In the genomic region with DNA sequence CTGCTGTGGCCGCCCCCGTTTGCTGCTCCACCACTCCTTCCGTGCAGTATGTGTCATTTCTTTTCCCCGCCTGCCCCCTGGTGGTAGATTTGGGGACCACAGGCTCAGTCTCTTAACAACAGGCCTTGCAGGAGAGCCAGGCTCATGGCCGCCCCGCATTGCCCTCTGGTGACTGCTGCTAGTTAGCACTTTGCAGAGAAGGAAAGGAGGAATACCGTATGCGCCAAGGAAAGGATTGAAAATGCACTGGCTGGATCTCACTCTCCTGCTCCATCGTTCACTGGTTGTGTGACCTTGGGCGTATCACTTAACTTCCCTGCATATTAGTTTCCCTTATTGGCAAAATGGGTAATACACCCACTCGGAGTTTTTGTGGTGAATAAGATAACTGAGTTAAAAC, we compare ENCODE assay signal across 7 cellular contexts. TPM values are rescaled to one million over a fixed set of nuclear protein-coding genes. Genes with fewer than 3 reads are reported as not detected.
DNase-seq lines count a peak whose midpoint lies in the region; ATAC-seq and TF ChIP-seq lines count a peak whose summit lies in the region.

No MANE protein-coding gene starts in this region.

- H3K36me3 ChIP-seq in SU-DHL-6 (ENCODE audit: low read length), result no peaks in the 10 kb centered on the region
- H3K36me3 ChIP-seq in cardiac muscle cell, result no peaks in the 10 kb centered on the region

- H3K4me3 Mint-ChIP-seq in activated naive CD8-positive, alpha-beta T cell treated with anti-CD3 and anti-CD28 coated beads for 36 hours, result no peak overlapping the region

- TF ChIP-seq CTCF in SU-DHL-6 (IDR thresholded peaks at IDR 0.05; ENCODE audit: insufficient read depth, low read length, poor library complexity, severe bottlenecking), result peak; percentile 98
- peak; percentile 99 for TF ChIP-seq CTCF in cardiac muscle cell (IDR thresholded peaks at IDR 0.05; ENCODE audit: low read depth, low read length)

- H3K4me2 ChIP-seq in SU-DHL-6 (ENCODE audit: low read depth, low read length, poor library complexity, severe bottlenecking), result no peak overlapping the region

- DNase-seq in NCI-H146 (lab: John Stamatoyannopoulos, UW), result peak; percentile 98
- peak; percentile 90 for DNase-seq in activated naive CD8-positive, alpha-beta T cell treated with anti-CD3 and anti-CD28 coated beads for 36 hours
- DNase-seq in cardiac muscle cell (ENCODE audit: low read depth in 1 of 2, low spot score in 1 of 2), result peak; percentile 96
- peak; percentile 76 for DNase-seq in pulmonary artery endothelial cell (ENCODE audit: low read depth, low spot score)

- peaks cover 6% of the 10 kb centered on the region for H3K27me3 Mint-ChIP-seq in activated naive CD8-positive, alpha-beta T cell treated with anti-CD3 and anti-CD28 coated beads for 36 hours

- H3F3A ChIP-seq in SU-DHL-6 (ENCODE audit: insufficient read depth), result no peaks in the 10 kb centered on the region

- H3K27me3 ChIP-seq in SU-DHL-6 (ENCODE audit: low read length) (no peaks in the 10 kb centered on the region), cardiac muscle cell (no peaks in the 10 kb centered on the region)

- H3K9me3 ChIP-seq in SU-DHL-6 (ENCODE audit: insufficient read depth, low read length) (no peaks in the 10 kb centered on the region), cardiac muscle cell (ENCODE audit: low read depth) (no peaks in the 10 kb centered on the region)

- no peaks in the 10 kb centered on the region for H3K79me2 ChIP-seq in SU-DHL-6 (ENCODE audit: insufficient read depth, low read length)

- H3K4me1 Mint-ChIP-seq in activated naive CD8-positive, alpha-beta T cell treated with anti-CD3 and anti-CD28 coated beads for 36 hours, result peaks cover 10% of the 10 kb centered on the region

- no peaks in the 10 kb centered on the region for H3K9me3 Mint-ChIP-seq in activated naive CD8-positive, alpha-beta T cell treated with anti-CD3 and anti-CD28 coated beads for 36 hours

- H3K9me2 ChIP-seq in SU-DHL-6 (replicated peaks; ENCODE audit: insufficient read depth, low read length), result no peaks in the 10 kb centered on the region

- H2AFZ ChIP-seq in SU-DHL-6 (ENCODE audit: low read depth, low read length, severe bottlenecking), result peak overlapping the region; percentile 55

- no peaks in the 10 kb centered on the region for H4K20me1 ChIP-seq in SU-DHL-6 (ENCODE audit: low read depth, low read length)

- no peaks in the 10 kb centered on the region for H3K36me3 Mint-ChIP-seq in activated naive CD8-positive, alpha-beta T cell treated with anti-CD3 and anti-CD28 coated beads for 36 hours

- ATAC-seq in GM18499 (IDR thresholded peaks at IDR 0.05; ENCODE audit: insufficient read depth, unreplicated experiment) (peak; percentile 95), HG02885 (IDR thresholded peaks at IDR 0.05; ENCODE audit: poor library complexity, unreplicated experiment) (peak; percentile 100)

- H3K27ac ChIP-seq in SU-DHL-6 (ENCODE audit: low read depth, low read length) (no peak overlapping the region), cardiac muscle cell (no peak overlapping the region)

- no peak overlapping the region for H3K9ac ChIP-seq in SU-DHL-6 (ENCODE audit: low read length)

- no peak overlapping the region for H3K4me3 ChIP-seq in SU-DHL-6 (ENCODE audit: insufficient read depth, low read length, poor library complexity, severe bottlenecking)
- no peak overlapping the region for H3K4me3 ChIP-seq in cardiac muscle cell

- H3K4me1 ChIP-seq in cardiac muscle cell (ENCODE audit: low read depth), result no peaks in the 10 kb centered on the region

- H3K27ac Mint-ChIP-seq in activated naive CD8-positive, alpha-beta T cell treated with anti-CD3 and anti-CD28 coated beads for 36 hours, result no peak overlapping the region

RNA-seq across cellular contexts. Expression of a gene that starts 39.3 kb away (rescaled TPM):
- total RNA-seq in activated naive CD8-positive, alpha-beta T cell treated with anti-CD3 and anti-CD28 coated beads for 36 hours, result 10 to 100 TPM in 1 of 2 experiments, 1 to 10 TPM in 1; 9.9 to 10.5 TPM
- total RNA-seq in cardiac muscle cell (16.6 and 24.3 TPM in 2 replicates), pulmonary artery endothelial cell (0.85 and 2.1 TPM in 2 replicates)
- 11.0 and 22.7 TPM in 2 replicates for polyA plus RNA-seq in cardiac muscle cell
